In genomic region chr6:144659202-144659731, GRCh38 we compare ENCODE assay signal across 8 cellular contexts.
DNase-seq lines count a peak whose midpoint lies in the region; ATAC-seq and TF ChIP-seq lines count a peak whose summit lies in the region.

No MANE protein-coding gene starts in this region.

- intact Hi-C loops in lower lobe of right lung (cut with DNase I), result no loop called here

- ATAC-seq in GM18502 (IDR thresholded peaks at IDR 0.05; ENCODE audit: poor library complexity, unreplicated experiment) (peak; percentile 76), GM21619 (IDR thresholded peaks at IDR 0.05; ENCODE audit: unreplicated experiment) (peak; percentile 79), lower lobe of right lung (peak; percentile 53 to 75), foreskin keratinocyte (no peak)

- H3K9me3 ChIP-seq in lower lobe of right lung, result no peaks in the 10 kb centered on the region

- H3K27ac ChIP-seq in lower lobe of right lung, result peak overlapping the region; percentile 42
- H3K27ac ChIP-seq in foreskin keratinocyte, result no peak overlapping the region

- H3K4me1 ChIP-seq in lower lobe of right lung (peaks cover 21% of the 10 kb centered on the region), foreskin keratinocyte (peaks cover 32% of the 10 kb centered on the region)

- TF ChIP-seq CTCF in NB4 (IDR thresholded peaks at IDR 0.05; ENCODE audit: low read depth, low read length) (no peak), astrocyte of the spinal cord (IDR thresholded peaks at IDR 0.05; ENCODE audit: low read depth, low read length) (no peak), lower lobe of right lung (IDR thresholded peaks at IDR 0.05) (no peak), foreskin keratinocyte (conservative IDR thresholded peaks at IDR 0.05) (no peak)

- TF ChIP-seq POLR2A in NB4 (IDR thresholded peaks at IDR 0.05; ENCODE audit: extremely low read depth, insufficient read length), result no peak

- H3K4me3 ChIP-seq in NB4 (ENCODE audit: low read depth, low read length) (no peak overlapping the region), astrocyte of the spinal cord (ENCODE audit: low read depth, low read length) (no peak overlapping the region), lower lobe of right lung (peak overlapping the region; percentile 17)

- peak; percentile 73 for DNase-seq in NB4 (ENCODE audit: low read depth)
- DNase-seq in astrocyte of the spinal cord (ENCODE audit: low read depth, low spot score), result peak; percentile 70
- DNase-seq in lower lobe of right lung, result no peak
- no peak for DNase-seq in activated CD4-positive, CD25-positive, alpha-beta regulatory T cell treated with anti-CD3 and anti-CD28 coated beads, Interleukin-2, amount 50 U/mL, for 72 hours
- no peak for DNase-seq in NCI-H1930 (lab: John Stamatoyannopoulos, UW)
- no peak for DNase-seq in foreskin keratinocyte

- H3K36me3 ChIP-seq in lower lobe of right lung, result no peaks in the 10 kb centered on the region

- H3K27me3 ChIP-seq in lower lobe of right lung (ENCODE audit: low read depth) (no peaks in the 10 kb centered on the region), foreskin keratinocyte (no peaks in the 10 kb centered on the region)

- in situ Hi-C loops in astrocyte of the spinal cord (cut with HindIII; ENCODE audit: low sequenced_read_pairs), result no loop called here

Comparison
In these comparisons a context has a peak if more than half of its experiments do, and no peak if none do; other contexts are left out.
1. DNase-seq: peak in NB4 (single experiment) and astrocyte of the spinal cord (single experiment); none in lower lobe of right lung (single experiment), activated CD4-positive, CD25-positive, alpha-beta regulatory T cell treated with anti-CD3 and anti-CD28 coated beads, Interleukin-2, amount 50 U/mL, for 72 hours (single experiment), NCI-H1930 (0 of 2) and foreskin keratinocyte (0 of 2).